Comparison of ENCODE assay signal across 9 cellular contexts in the genomic region with DNA sequence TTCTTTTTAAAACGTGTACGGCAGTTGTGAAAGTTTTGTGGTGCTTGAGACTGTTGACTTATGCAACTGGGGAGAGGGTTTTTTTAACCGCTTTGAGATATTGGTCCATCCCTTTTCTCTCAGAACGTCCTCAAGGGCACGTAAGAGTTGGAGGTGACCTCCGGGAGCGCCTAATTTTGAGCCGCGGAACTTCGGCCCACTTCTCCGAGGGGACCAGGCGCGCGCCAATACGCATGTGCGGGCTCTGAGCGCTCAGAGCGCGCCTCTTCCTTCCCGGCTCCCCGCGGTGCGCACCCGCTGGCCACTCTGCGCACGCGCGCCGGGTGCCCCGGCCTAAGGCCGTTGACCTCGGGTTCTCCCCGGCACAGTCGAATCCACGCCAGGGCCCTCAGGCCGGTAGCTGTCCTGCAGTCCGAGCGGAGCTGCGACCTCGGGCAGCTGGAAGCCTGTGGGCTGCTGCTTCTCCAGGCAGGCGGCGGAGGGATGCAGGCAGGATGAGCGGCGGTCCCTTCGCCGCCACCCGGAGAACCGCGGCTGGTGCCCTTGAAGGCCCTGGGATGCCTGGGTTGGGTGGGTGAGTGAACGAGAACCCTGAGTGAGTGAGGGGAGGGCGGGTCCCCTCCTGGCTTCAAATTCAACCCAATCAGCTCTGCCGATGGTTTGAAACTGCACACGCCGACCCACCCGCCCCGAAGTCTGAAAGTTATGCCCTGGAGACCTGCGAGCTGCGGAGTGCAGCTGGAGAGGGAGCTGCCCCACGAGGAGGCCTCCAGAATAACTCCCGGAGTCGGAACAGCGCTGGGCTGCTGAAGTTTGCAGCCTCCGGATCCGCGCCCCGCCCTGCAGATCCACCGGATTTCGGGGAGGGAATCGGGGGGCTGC. TPM values are rescaled to one million over a fixed set of nuclear protein-coding genes. Genes with fewer than 3 reads are reported as not detected.
DNase-seq lines count a peak whose midpoint lies in the region; ATAC-seq and TF ChIP-seq lines count a peak whose summit lies in the region.
"Had no signal": no experiment of that assay in that cellular context is flagged by ENCODE, and none has a peak within 500 bp of the region (broad histone marks: within the 10 kb centered on the region; RNA-seq: fewer than 3 reads in every experiment).

No MANE protein-coding gene starts in this region.

- CTCF ChIA-PET in MCF 10A (lab: Yijun Ruan, JAX): no interaction called here

- ATAC-seq in left cardiac atrium: peak; percentile 44 to 57
- ATAC-seq in stimulated activated effector memory CD8-positive, alpha-beta T cell treated with anti-CD3 and anti-CD28 coated beads, Interleukin-12 subunit alpha, Interleukin-12 subunit beta, amount 100 ng/mL, for 72 hours: peak; percentile 51
- ATAC-seq: CD8-positive, alpha-beta T cell had no signal

- H3K36me3 ChIP-seq in Karpas-422 (ENCODE audit: insufficient read depth, low read length) (no peaks in the 10 kb centered on the region), ovary (no peaks in the 10 kb centered on the region)

- H3K9ac ChIP-seq in Karpas-422 (ENCODE audit: low read length): no peak overlapping the region

- H3K27ac ChIP-seq in Karpas-422 (ENCODE audit: low read length) (no peak overlapping the region), ovary (no peak overlapping the region)

- H3K79me2 ChIP-seq in Karpas-422 (ENCODE audit: low read length): no peaks in the 10 kb centered on the region

- TF ChIP-seq CTCF in ovary (IDR thresholded peaks at IDR 0.05): no peak
- no peak for TF ChIP-seq CTCF in MCF 10A (IDR thresholded peaks at IDR 0.05; ENCODE audit: unreplicated experiment)

- H3K4me1 ChIP-seq in Karpas-422 (ENCODE audit: low read length) (no peaks in the 10 kb centered on the region), ovary (ENCODE audit: insufficient read depth) (peaks cover 2% of the 10 kb centered on the region)

- BruUV-seq in MCF 10A (replicated peaks; lab: Mats Ljungman, UMichigan): no TSS peak

- H3K4me3 ChIP-seq in Karpas-422 (ENCODE audit: low read length): no peak overlapping the region
- no peak overlapping the region for H3K4me3 ChIP-seq in ovary

- no peak overlapping the region for H2AFZ ChIP-seq in Karpas-422 (ENCODE audit: low read length)

- no peaks in the 10 kb centered on the region for H3K9me3 ChIP-seq in Karpas-422 (ENCODE audit: low read length)
- H3K9me3 ChIP-seq in ovary: peaks cover 0 to 10% of the 10 kb centered on the region in 2 donors

- no peaks in the 10 kb centered on the region for H3K9me2 ChIP-seq in Karpas-422 (replicated peaks; ENCODE audit: insufficient read depth, low read length)

- H3K27me3 ChIP-seq in Karpas-422 (ENCODE audit: low read length): no peaks in the 10 kb centered on the region
- H3K27me3 ChIP-seq in ovary: no peaks in the 10 kb centered on the region

- H3K4me3 Mint-ChIP-seq in stimulated activated effector memory CD8-positive, alpha-beta T cell treated with anti-CD3 and anti-CD28 coated beads, Interleukin-12 subunit alpha, Interleukin-12 subunit beta, amount 100 ng/mL, for 72 hours: peak overlapping the region; percentile 17
- H3K4me3 Mint-ChIP-seq in MCF 10A (ENCODE audit: unreplicated experiment) (no peak overlapping the region), immature natural killer cell (no peak overlapping the region)
- H3K4me3 Mint-ChIP-seq: CD8-positive, alpha-beta T cell had no signal

- no peaks in the 10 kb centered on the region for H4K20me1 ChIP-seq in Karpas-422 (ENCODE audit: insufficient read depth, low read depth, low read length)

- H3K4me2 ChIP-seq in Karpas-422 (ENCODE audit: low read depth, low read length, poor library complexity, severe bottlenecking): no peak overlapping the region

- H3K27me3 Mint-ChIP-seq in MCF 10A (ENCODE audit: insufficient read depth, unreplicated experiment) (peaks cover 80% of the 10 kb centered on the region), immature natural killer cell (ENCODE audit: low read depth in 3 of 3) (peaks cover 45 to 65% (median 58%) of the 10 kb centered on the region in 3 donors)

- TF ChIP-seq EP300 in ovary (IDR thresholded peaks at IDR 0.05): no peak

- 5 to 7% (median 6%) methylated on average over 40 to 69 of the region's 69 CpGs for WGBS in ovary, 3 donors

- POLR2A ChIA-PET in MCF 10A (lab: Yijun Ruan, JAX): no interaction called here

- H3K36me3 Mint-ChIP-seq in stimulated activated effector memory CD8-positive, alpha-beta T cell treated with anti-CD3 and anti-CD28 coated beads, Interleukin-12 subunit alpha, Interleukin-12 subunit beta, amount 100 ng/mL, for 72 hours: peaks cover 22% of the 10 kb centered on the region
- H3K36me3 Mint-ChIP-seq in MCF 10A (ENCODE audit: insufficient read depth, unreplicated experiment) (no peaks in the 10 kb centered on the region), immature natural killer cell (no peaks in the 10 kb centered on the region)
- H3K36me3 Mint-ChIP-seq: CD8-positive, alpha-beta T cell had no signal

- intact Hi-C loops in left cardiac atrium (cut with DNase I): no loop called here
- intact Hi-C loops in ovary (cut with DNase I): no loop called here
- intact Hi-C loops in MCF 10A (cut with micrococcal nuclease): no loop called here

- peaks cover 8% of the 10 kb centered on the region for H3K4me1 Mint-ChIP-seq in stimulated activated effector memory CD8-positive, alpha-beta T cell treated with anti-CD3 and anti-CD28 coated beads, Interleukin-12 subunit alpha, Interleukin-12 subunit beta, amount 100 ng/mL, for 72 hours
- no peaks in the 10 kb centered on the region for H3K4me1 Mint-ChIP-seq in MCF 10A (ENCODE audit: insufficient read depth, unreplicated experiment)
- peaks cover 4 to 13% of the 10 kb centered on the region in 2 donors for H3K4me1 Mint-ChIP-seq in immature natural killer cell

- TF ChIP-seq POLR2A in ovary (IDR thresholded peaks at IDR 0.05): no peak

- H3K9me3 Mint-ChIP-seq in stimulated activated effector memory CD8-positive, alpha-beta T cell treated with anti-CD3 and anti-CD28 coated beads, Interleukin-12 subunit alpha, Interleukin-12 subunit beta, amount 100 ng/mL, for 72 hours: peaks cover 6% of the 10 kb centered on the region
- H3K9me3 Mint-ChIP-seq in MCF 10A (ENCODE audit: unreplicated experiment): no peaks in the 10 kb centered on the region
- H3K9me3 Mint-ChIP-seq in immature natural killer cell: peaks cover 0 to 24% (median 3%) of the 10 kb centered on the region in 6 donors

- peak; percentile 44 for DNase-seq in activated CD4-positive, alpha-beta T cell treated with anti-CD3 and anti-CD28 coated beads for 48 hours
- DNase-seq in activated CD4-positive, alpha-beta T cell treated with anti-CD3 and anti-CD28 coated beads, Interleukin-2, amount 50 U/mL, for 48 hours: no peak
- DNase-seq in Karpas-422 (peak; percentile 21), left cardiac atrium (no peak), ovary (no peak), MCF 10A (ENCODE audit: unreplicated experiment) (no peak), immature natural killer cell (no peak)
- no peak for DNase-seq in stimulated activated effector memory CD8-positive, alpha-beta T cell treated with anti-CD3 and anti-CD28 coated beads, Interleukin-12 subunit alpha, Interleukin-12 subunit beta, amount 100 ng/mL, for 72 hours (ENCODE audit: low spot score in 2 of 2)
- DNase-seq: CD8-positive, alpha-beta T cell had no signal

- no peak overlapping the region for H3K27ac Mint-ChIP-seq in stimulated activated effector memory CD8-positive, alpha-beta T cell treated with anti-CD3 and anti-CD28 coated beads, Interleukin-12 subunit alpha, Interleukin-12 subunit beta, amount 100 ng/mL, for 72 hours
- H3K27ac Mint-ChIP-seq in MCF 10A (ENCODE audit: low read depth, unreplicated experiment) (no peak overlapping the region), immature natural killer cell (no peak overlapping the region)
- H3K27ac Mint-ChIP-seq: CD8-positive, alpha-beta T cell had no signal

RNA-seq across cellular contexts. Expression of a gene that starts 7.3 kb away (rescaled TPM):
- not detected in 2 replicates for total RNA-seq in Karpas-422 (2014; rRNA removed; shearing (Covaris generic); ENCODE audit: low replicate concordance)
- total RNA-seq in left cardiac atrium: not detected
- not detected for total RNA-seq in ovary
- polyA plus RNA-seq in ovary: under 1 TPM in 1 of 2 donors, not detected in 1; 0.02 TPM
- total RNA-seq in MCF 10A (2022): not detected in 2 replicates
- polyA plus RNA-seq in immature natural killer cell: not detected

Comparison
In these comparisons a context has a peak if more than half of its experiments do, and no peak if none do; other contexts are left out.
1. DNase-seq: peak in activated CD4-positive, alpha-beta T cell treated with anti-CD3 and anti-CD28 coated beads for 48 hours (single experiment) and Karpas-422 (single experiment); none in activated CD4-positive, alpha-beta T cell treated with anti-CD3 and anti-CD28 coated beads, Interleukin-2, amount 50 U/mL, for 48 hours (0 of 2), left cardiac atrium (single experiment), stimulated activated effector memory CD8-positive, alpha-beta T cell treated with anti-CD3 and anti-CD28 coated beads, Interleukin-12 subunit alpha, Interleukin-12 subunit beta, amount 100 ng/mL, for 72 hours (0 of 2), ovary (0 of 5), MCF 10A (single experiment) and immature natural killer cell (0 of 3).